In the genomic region with DNA sequence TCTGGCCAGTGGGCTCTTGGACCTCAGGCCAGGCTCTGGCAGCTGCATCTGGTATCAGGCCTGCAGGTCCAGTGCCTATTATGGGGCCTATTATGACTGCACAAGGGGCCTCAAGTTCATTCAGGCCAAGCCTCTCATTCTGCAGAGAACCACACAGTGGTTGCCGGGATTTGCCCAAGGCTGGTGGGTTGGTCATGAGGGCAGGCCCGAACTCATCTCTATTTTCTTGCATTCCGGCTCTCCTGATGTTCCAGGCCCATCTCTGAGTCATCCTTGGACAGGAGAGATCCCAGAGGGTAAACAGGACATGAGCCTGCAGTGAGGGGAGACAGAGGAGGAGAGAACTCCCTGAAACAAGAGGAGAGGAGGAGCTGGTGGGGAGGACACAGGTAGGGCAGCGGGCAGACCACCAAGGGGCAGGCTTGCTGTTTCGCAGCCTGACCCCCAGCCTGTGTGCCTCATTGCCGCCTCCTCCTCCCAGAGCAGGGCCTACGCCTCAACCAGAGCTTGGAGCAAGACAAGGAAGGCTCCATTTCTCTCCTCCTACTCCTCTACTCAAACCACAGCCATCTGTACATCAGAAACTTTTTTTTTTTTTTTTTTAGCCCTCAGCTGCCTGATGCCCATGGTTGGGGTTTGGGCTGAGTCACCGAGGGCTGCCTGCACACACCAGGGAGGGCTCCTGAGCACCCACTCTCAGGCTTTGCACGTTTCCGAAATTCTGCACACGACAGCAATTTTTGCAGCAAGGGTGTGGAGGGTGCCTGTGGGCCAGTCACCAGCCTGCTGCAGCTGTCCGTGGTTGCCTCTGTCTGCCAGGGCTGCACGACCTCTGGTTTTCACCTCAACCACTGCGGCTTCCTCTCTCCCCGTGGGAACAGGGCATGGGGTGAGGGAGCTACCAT, we compare ENCODE assay signal across 1 cellular context.
A peak's percentile ranks its signal among the peaks of the same experiment; 100 is the strongest.
TF ChIP-seq lines count a peak whose summit lies in the region.

No MANE protein-coding gene starts in this region.

TF ChIP-seq in HepG2, 621 proteins besides CTCF, POLR2A, EP300 and RAD21 (continued from another document):
- TF ChIP-seq, protein P1, sequence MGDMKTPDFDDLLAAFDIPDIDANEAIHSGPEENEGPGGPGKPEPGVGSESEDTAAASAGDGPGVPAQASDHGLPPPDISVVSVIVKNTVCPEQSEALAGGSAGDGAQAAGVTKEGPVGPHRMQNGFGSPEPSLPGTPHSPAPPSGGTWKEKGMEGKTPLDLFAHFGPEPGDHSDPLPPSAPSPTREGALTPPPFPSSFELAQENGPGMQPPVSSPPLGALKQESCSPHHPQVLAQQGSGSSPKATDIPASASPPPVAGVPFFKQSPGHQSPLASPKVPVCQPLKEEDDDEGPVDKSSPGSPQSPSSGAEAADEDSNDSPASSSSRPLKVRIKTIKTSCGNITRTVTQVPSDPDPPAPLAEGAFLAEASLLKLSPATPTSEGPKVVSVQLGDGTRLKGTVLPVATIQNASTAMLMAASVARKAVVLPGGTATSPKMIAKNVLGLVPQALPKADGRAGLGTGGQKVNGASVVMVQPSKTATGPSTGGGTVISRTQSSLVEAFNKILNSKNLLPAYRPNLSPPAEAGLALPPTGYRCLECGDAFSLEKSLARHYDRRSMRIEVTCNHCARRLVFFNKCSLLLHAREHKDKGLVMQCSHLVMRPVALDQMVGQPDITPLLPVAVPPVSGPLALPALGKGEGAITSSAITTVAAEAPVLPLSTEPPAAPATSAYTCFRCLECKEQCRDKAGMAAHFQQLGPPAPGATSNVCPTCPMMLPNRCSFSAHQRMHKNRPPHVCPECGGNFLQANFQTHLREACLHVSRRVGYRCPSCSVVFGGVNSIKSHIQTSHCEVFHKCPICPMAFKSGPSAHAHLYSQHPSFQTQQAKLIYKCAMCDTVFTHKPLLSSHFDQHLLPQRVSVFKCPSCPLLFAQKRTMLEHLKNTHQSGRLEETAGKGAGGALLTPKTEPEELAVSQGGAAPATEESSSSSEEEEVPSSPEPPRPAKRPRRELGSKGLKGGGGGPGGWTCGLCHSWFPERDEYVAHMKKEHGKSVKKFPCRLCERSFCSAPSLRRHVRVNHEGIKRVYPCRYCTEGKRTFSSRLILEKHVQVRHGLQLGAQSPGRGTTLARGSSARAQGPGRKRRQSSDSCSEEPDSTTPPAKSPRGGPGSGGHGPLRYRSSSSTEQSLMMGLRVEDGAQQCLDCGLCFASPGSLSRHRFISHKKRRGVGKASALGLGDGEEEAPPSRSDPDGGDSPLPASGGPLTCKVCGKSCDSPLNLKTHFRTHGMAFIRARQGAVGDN (CRISPR knock-in tag; IDR thresholded peaks at IDR 0.05): peak; percentile 20; the same call in 1 of the 2 replicates
- TF ChIP-seq, protein P2, sequence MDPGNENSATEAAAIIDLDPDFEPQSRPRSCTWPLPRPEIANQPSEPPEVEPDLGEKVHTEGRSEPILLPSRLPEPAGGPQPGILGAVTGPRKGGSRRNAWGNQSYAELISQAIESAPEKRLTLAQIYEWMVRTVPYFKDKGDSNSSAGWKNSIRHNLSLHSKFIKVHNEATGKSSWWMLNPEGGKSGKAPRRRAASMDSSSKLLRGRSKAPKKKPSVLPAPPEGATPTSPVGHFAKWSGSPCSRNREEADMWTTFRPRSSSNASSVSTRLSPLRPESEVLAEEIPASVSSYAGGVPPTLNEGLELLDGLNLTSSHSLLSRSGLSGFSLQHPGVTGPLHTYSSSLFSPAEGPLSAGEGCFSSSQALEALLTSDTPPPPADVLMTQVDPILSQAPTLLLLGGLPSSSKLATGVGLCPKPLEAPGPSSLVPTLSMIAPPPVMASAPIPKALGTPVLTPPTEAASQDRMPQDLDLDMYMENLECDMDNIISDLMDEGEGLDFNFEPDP (CRISPR knock-in tag; conservative IDR thresholded peaks at IDR 0.05): 0 out of 2 replicates have a peak, but pooled peaks have one; percentile 55
- TF ChIP-seq MAFG (CRISPR knock-in tag; IDR thresholded peaks at IDR 0.05) (no peak), ZBTB38 (CRISPR knock-in tag; IDR thresholded peaks at IDR 0.05) (no peak), FOXA3 (CRISPR knock-in tag; IDR thresholded peaks at IDR 0.05) (0 out of 2 replicates have a peak, but pooled peaks have one; percentile 35), SAP130 (CRISPR knock-in tag; IDR thresholded peaks at IDR 0.05; ENCODE audit: low read depth) (0 out of 2 replicates have a peak, but pooled peaks have one; percentile 23), ZNF263 (CRISPR knock-in tag; IDR thresholded peaks at IDR 0.05) (peak; percentile 48), ZFX (CRISPR knock-in tag; IDR thresholded peaks at IDR 0.05; ENCODE audit: low read depth) (0 out of 2 replicates have a peak, but pooled peaks have one; percentile 7), FOSL2 (CRISPR knock-in tag; IDR thresholded peaks at IDR 0.05) (peak; percentile 71), MAFF (IDR thresholded peaks at IDR 0.05; ENCODE audit: low read depth, low read length) (peak; percentile 55)
- TF ChIP-seq, protein P3, sequence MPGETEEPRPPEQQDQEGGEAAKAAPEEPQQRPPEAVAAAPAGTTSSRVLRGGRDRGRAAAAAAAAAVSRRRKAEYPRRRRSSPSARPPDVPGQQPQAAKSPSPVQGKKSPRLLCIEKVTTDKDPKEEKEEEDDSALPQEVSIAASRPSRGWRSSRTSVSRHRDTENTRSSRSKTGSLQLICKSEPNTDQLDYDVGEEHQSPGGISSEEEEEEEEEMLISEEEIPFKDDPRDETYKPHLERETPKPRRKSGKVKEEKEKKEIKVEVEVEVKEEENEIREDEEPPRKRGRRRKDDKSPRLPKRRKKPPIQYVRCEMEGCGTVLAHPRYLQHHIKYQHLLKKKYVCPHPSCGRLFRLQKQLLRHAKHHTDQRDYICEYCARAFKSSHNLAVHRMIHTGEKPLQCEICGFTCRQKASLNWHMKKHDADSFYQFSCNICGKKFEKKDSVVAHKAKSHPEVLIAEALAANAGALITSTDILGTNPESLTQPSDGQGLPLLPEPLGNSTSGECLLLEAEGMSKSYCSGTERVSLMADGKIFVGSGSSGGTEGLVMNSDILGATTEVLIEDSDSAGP (CRISPR knock-in tag; IDR thresholded peaks at IDR 0.05; ENCODE audit: borderline replicate concordance): 0 out of 2 replicates have a peak, but pooled peaks have one; percentile 17
- TF ChIP-seq, protein P4, sequence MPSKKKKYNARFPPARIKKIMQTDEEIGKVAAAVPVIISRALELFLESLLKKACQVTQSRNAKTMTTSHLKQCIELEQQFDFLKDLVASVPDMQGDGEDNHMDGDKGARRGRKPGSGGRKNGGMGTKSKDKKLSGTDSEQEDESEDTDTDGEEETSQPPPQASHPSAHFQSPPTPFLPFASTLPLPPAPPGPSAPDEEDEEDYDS (CRISPR knock-in tag; IDR thresholded peaks at IDR 0.05): no peak
